ENCODE assay signal across 8 cellular contexts in the genomic region with DNA sequence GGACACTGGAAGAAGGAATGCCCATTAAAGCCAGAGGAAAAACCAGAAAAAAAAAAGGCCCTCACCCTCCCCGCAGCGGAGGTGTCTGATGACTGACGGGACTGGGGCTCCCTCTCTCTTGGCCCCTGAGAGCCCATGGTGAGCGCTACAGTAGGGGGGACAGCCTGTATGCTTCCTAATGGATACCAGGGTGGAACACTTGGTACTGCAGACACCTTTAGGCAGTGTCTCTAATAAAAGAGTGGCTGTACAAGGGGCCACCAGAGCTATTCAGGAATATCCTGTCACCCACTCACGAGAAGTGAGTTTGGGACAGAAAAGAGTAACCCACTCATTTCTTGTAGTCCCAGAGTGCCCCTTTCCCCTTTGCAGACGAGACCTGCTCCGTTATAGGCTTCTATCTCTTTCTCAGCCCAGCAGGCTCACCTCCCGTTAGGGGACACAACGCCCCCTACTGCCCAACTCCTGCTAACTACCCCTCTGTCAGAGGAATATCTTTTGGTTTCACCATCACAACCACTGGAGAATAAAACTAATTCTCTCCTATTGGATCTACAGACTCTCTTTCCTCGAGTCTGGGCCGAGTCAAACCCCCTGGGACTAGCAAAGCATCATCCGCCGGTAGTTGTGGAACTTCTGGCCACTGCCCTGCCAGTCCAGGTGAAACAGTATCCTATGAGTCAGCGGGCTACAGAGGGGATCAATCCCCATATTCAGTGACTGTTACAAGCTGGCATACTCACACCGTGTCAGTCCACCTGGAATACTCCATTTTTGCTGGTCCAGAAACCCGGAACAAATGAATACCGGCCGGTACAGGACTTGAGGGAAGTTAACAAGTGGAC. TPM values are rescaled to one million over a fixed set of nuclear protein-coding genes. Genes with fewer than 3 reads are reported as not detected.
A peak's percentile ranks its signal among the peaks of the same experiment; 100 is the strongest.
DNase-seq lines count a peak whose midpoint lies in the region; ATAC-seq lines count a peak whose summit lies in the region.

No MANE protein-coding gene starts in this region.

- no peak overlapping the region for H2AK5ac ChIP-seq in mesenchymal stem cell (ENCODE audit: low read length, severe bottlenecking)

- DNase-seq in activated gamma-delta T cell treated with Interleukin-2 at 50 U/mL for 16 hours (peak; percentile 67), activated gamma-delta T cell (lab: John Stamatoyannopoulos, UW) (no peak), NCI-H1694 treated with DMSO at 0.1 percent for 48 hours (lab: John Stamatoyannopoulos, UW) (peak; percentile 65), dermis blood vessel endothelial cell (peak; percentile 69), mesenchymal stem cell (peak; percentile 46)
- peak; percentile 43 for DNase-seq in activated CD4-positive, alpha-beta T cell treated with anti-CD3 and anti-CD28 coated beads for 1 hour
- DNase-seq in stimulated activated CD8-positive, alpha-beta memory T cell treated with anti-CD3 and anti-CD28 coated beads, Interleukin-4, amount 100 ng/mL, for 48 hours, result peak; percentile 86

- H3K4ac ChIP-seq in mesenchymal stem cell (ENCODE audit: low read depth in 1 of 2, low read length in 2 of 2), result no peak overlapping the region

- peaks cover 0 to 9% of the 10 kb centered on the region in 2 experiments for H3K27me3 ChIP-seq in mesenchymal stem cell (ENCODE audit: control insufficient read depth in 1 of 2, insufficient read depth in 1 of 2, low read length in 2 of 2)

- 56% methylated on average over 18 of the region's 18 CpGs for WGBS in mesenchymal stem cell

- H3K9ac ChIP-seq in mesenchymal stem cell (ENCODE audit: low read length), result no peak overlapping the region

- no peak overlapping the region for H2AFZ ChIP-seq in mesenchymal stem cell (ENCODE audit: low read depth, low read length)

- no peak overlapping the region for H2BK120ac ChIP-seq in mesenchymal stem cell (ENCODE audit: low read depth, low read length)

- H4K91ac ChIP-seq in mesenchymal stem cell (ENCODE audit: low read length), result no peak overlapping the region

- H3K23ac ChIP-seq in mesenchymal stem cell (ENCODE audit: low read length in 2 of 2), result no peak overlapping the region

- no peak overlapping the region for H2BK15ac ChIP-seq in mesenchymal stem cell (ENCODE audit: low read depth, poor library complexity, severe bottlenecking)

- peak overlapping the region in 1 of 2 experiments; percentile 42 for H2BK12ac ChIP-seq in mesenchymal stem cell (ENCODE audit: low read length in 2 of 2)

- no peak overlapping the region for H3K4me3 ChIP-seq in mesenchymal stem cell (ENCODE audit: insufficient read depth in 1 of 2, low read depth in 1 of 2, low read length in 2 of 2)

- no peak overlapping the region for H3K27ac ChIP-seq in mesenchymal stem cell (ENCODE audit: low read length, poor library complexity, severe bottlenecking)

- no peak overlapping the region for H2BK5ac ChIP-seq in mesenchymal stem cell (ENCODE audit: low read depth, low read length, poor library complexity, severe bottlenecking)

- H3K79me1 ChIP-seq in mesenchymal stem cell (replicated peaks; ENCODE audit: low read length, poor library complexity, severe bottlenecking), result no peaks in the 10 kb centered on the region

- no peaks in the 10 kb centered on the region for H3K36me3 ChIP-seq in mesenchymal stem cell (ENCODE audit: control insufficient read depth in 1 of 2, insufficient read depth in 2 of 2, low read depth in 1 of 2, low read length in 2 of 2)

- H3K4me1 ChIP-seq in mesenchymal stem cell (ENCODE audit: control insufficient read depth, insufficient read depth, low read depth, low read length), result peaks cover 4% of the 10 kb centered on the region

- ATAC-seq in HG02678 (IDR thresholded peaks at IDR 0.05; ENCODE audit: unreplicated experiment), result peak; percentile 88

- peak overlapping the region; percentile 24 for H4K8ac ChIP-seq in mesenchymal stem cell (ENCODE audit: low read length)

- H3K9me3 ChIP-seq in mesenchymal stem cell (ENCODE audit: control insufficient read depth, low read length), result no peaks in the 10 kb centered on the region

- no peak overlapping the region for H3K14ac ChIP-seq in mesenchymal stem cell (ENCODE audit: low read length in 2 of 2)

- H3K4me2 ChIP-seq in mesenchymal stem cell (ENCODE audit: low read length, poor library complexity, severe bottlenecking), result no peak overlapping the region

- peak overlapping the region in 1 of 2 experiments; percentile 30 for H3K18ac ChIP-seq in mesenchymal stem cell (ENCODE audit: low read depth in 1 of 2, low read length in 2 of 2)

RNA-seq across cellular contexts. Expression of a gene that starts 40.8 kb away (rescaled TPM):
- 27.6 and 28.0 TPM in 2 replicates for total RNA-seq in dermis blood vessel endothelial cell
- polyA plus RNA-seq in mesenchymal stem cell (2013, experiment 1 of 2), result 7.1 TPM
- 7.2 TPM for polyA plus RNA-seq in mesenchymal stem cell (2013, experiment 2 of 2)

RNA-seq across cellular contexts. Expression of a gene that starts 50.3 kb away (rescaled TPM):
- 1,283 and 2,049 TPM in 2 replicates for total RNA-seq in dermis blood vessel endothelial cell
- polyA plus RNA-seq in mesenchymal stem cell (2013, experiment 1 of 2), result 2,151 TPM
- polyA plus RNA-seq in mesenchymal stem cell (2013, experiment 2 of 2), result 2,096 TPM
